1 cellular context compared by ENCODE assay signal in the genomic region with DNA sequence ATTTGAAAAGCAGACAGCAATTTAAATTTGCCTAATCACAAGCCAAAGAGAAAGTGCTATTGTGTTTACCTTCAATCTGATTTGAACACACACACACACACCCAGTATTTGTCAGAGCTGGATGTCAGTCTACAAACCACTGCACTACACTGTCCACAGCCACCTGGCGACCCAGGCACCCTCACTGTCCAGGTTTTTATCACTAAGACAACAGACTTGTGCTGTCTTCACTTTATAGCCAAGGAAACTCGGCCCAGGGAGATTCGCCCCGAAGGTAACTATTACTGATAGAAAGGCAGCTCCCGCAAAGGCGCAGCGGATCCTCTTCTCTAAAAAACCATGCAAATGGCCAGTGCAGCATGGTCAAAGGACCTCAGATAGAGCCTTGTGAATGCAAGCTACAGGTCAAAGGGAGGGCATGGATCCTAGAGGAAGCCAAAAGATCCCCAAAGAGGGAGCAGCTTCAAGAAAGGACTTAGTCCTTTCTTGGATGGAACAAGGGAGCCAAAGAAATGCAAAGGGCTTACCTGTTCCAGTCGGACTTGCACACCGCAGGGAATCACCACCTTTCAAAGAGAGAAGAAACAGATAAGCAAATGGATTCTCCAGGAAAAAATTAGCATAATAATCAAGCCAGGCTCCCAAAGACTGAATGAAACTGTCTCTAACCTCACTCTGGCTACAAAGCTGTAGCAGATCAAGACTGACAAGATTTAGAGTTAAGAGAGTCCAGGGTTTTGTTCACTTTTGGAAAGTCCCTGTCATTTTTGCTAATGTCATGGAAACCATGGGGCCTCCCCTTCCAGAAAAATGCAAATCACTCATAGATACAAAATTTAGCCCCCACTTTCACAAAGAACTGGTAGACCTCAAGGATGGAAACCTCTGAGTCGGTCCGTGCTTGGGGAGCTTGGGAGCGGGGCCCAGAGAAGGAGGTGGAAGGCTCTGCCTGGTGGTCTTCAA.
TF ChIP-seq lines count a peak whose summit lies in the region.

No MANE protein-coding gene starts in this region.

TF ChIP-seq in HepG2, 621 proteins besides CTCF, POLR2A, EP300 and RAD21 (continued from another document):
- TF ChIP-seq, protein P1, sequence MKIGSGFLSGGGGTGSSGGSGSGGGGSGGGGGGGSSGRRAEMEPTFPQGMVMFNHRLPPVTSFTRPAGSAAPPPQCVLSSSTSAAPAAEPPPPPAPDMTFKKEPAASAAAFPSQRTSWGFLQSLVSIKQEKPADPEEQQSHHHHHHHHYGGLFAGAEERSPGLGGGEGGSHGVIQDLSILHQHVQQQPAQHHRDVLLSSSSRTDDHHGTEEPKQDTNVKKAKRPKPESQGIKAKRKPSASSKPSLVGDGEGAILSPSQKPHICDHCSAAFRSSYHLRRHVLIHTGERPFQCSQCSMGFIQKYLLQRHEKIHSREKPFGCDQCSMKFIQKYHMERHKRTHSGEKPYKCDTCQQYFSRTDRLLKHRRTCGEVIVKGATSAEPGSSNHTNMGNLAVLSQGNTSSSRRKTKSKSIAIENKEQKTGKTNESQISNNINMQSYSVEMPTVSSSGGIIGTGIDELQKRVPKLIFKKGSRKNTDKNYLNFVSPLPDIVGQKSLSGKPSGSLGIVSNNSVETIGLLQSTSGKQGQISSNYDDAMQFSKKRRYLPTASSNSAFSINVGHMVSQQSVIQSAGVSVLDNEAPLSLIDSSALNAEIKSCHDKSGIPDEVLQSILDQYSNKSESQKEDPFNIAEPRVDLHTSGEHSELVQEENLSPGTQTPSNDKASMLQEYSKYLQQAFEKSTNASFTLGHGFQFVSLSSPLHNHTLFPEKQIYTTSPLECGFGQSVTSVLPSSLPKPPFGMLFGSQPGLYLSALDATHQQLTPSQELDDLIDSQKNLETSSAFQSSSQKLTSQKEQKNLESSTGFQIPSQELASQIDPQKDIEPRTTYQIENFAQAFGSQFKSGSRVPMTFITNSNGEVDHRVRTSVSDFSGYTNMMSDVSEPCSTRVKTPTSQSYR (CRISPR knock-in tag; IDR thresholded peaks at IDR 0.05; ENCODE audit: borderline replicate concordance) = no peak
- TF ChIP-seq ZNF556 (CRISPR knock-in tag; IDR thresholded peaks at IDR 0.05; ENCODE audit: borderline replicate concordance) = no peak
